In the genomic region with DNA sequence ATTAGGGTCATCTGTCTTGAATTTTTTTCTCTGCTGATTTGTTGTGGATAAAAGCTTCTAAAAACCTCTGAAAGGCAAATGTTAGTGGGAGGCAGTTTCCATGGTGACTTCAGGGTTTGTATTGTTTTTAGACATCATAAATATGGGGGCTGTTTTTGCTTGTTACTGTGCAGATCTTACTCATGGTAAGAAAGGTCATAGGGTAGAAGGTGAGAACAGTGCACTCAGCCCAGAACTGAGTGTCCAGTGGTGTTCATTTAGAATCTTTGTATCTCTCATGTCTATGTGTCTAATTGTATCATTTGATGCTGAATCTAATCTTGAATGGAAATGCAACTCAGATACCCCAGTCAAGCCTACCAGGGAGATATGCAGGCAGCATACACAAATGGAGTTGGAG, we compare ENCODE assay signal across 16 cellular contexts.
DNase-seq lines count a peak whose midpoint lies in the region; ATAC-seq and TF ChIP-seq lines count a peak whose summit lies in the region.
"Had no signal": no experiment of that assay in that cellular context is flagged by ENCODE, and none has a peak within 500 bp of the region (broad histone marks: within the 10 kb centered on the region; RNA-seq: fewer than 3 reads in every experiment).

No MANE protein-coding gene starts in this region.

- H3K9me3 ChIP-seq in lower lobe of right lung = no peaks in the 10 kb centered on the region

- H3K27ac Mint-ChIP-seq in activated CD4-positive, alpha-beta T cell treated with anti-CD3 and anti-CD28 coated beads, Interleukin-2, amount 10 ng/mL, durations not matched to agents 24 days and 14 days = peak overlapping the region; percentile 76
- H3K27ac Mint-ChIP-seq in activated T-helper 1 cell treated with anti-CD3 and anti-CD28 coated beads, Interleukin-12 subunit alpha, Interleukin-12 subunit beta, Interleukin-2, Interleukin-4 antibody, amounts not matched to agents 30 ng/mL and 10 ng/mL and 1 ng/mL, durations not matched to agents 14 hours and 24 hours and 36 hours = peak overlapping the region; percentile 82
- H3K27ac Mint-ChIP-seq: CD14-positive monocyte; CD8-positive, alpha-beta T cell; H9 had no signal

- H3K36me3 Mint-ChIP-seq in activated CD4-positive, alpha-beta T cell treated with anti-CD3 and anti-CD28 coated beads, Interleukin-2, amount 10 ng/mL, durations not matched to agents 24 days and 14 days (ENCODE audit: low read depth) = no peaks in the 10 kb centered on the region
- H3K36me3 Mint-ChIP-seq in activated T-helper 1 cell treated with anti-CD3 and anti-CD28 coated beads, Interleukin-12 subunit alpha, Interleukin-12 subunit beta, Interleukin-2, Interleukin-4 antibody, amounts not matched to agents 30 ng/mL and 10 ng/mL and 1 ng/mL, durations not matched to agents 14 hours and 24 hours and 36 hours (ENCODE audit: low read depth) = peaks cover 2% of the 10 kb centered on the region
- H3K36me3 Mint-ChIP-seq: CD14-positive monocyte; CD8-positive, alpha-beta T cell had no signal

- no peak for ATAC-seq in lower lobe of right lung
- ATAC-seq: A549; CD8-positive, alpha-beta T cell had no signal

- H3K9me3 Mint-ChIP-seq in activated CD4-positive, alpha-beta T cell treated with anti-CD3 and anti-CD28 coated beads, Interleukin-2, amount 10 ng/mL, durations not matched to agents 24 days and 14 days = no peaks in the 10 kb centered on the region
- H3K9me3 Mint-ChIP-seq in activated T-helper 1 cell treated with anti-CD3 and anti-CD28 coated beads, Interleukin-12 subunit alpha, Interleukin-12 subunit beta, Interleukin-2, Interleukin-4 antibody, amounts not matched to agents 30 ng/mL and 10 ng/mL and 1 ng/mL, durations not matched to agents 14 hours and 24 hours and 36 hours = peaks cover 13% of the 10 kb centered on the region
- H3K9me3 Mint-ChIP-seq: CD8-positive, alpha-beta T cell had no signal

- H3K27me3 ChIP-seq in lower lobe of right lung (ENCODE audit: low read depth) = no peaks in the 10 kb centered on the region

- no peak for DNase-seq in activated CD4-positive, alpha-beta T cell treated with anti-CD3 and anti-CD28 coated beads, Interleukin-2, amount 10 ng/mL, durations not matched to agents 24 days and 14 days
- DNase-seq in activated CD4-positive, alpha-beta T cell treated with anti-CD3 and anti-CD28 coated beads for 1 hour = no peak
- DNase-seq in Ammon's horn (ENCODE audit: low spot score) (peak; percentile 8), fibroblast of villous mesenchyme (ENCODE audit: low read depth) (peak; percentile 8), lower lobe of right lung (no peak), NCI-H1694 treated with DMSO at 0.1 percent for 48 hours (lab: John Stamatoyannopoulos, UW) (no peak)
- no peak for DNase-seq in activated T-helper 1 cell treated with anti-CD3 and anti-CD28 coated beads, Interleukin-12 subunit alpha, Interleukin-12 subunit beta, Interleukin-2, Interleukin-4 antibody, amounts not matched to agents 30 ng/mL and 10 ng/mL and 1 ng/mL, durations not matched to agents 14 hours and 24 hours and 36 hours (ENCODE audit: low spot score)
- DNase-seq: CD8-positive, alpha-beta T cell; COR-L47; DMS153; DMS79 treated with DMSO at 0.1 percent for 48 hours; EL; GOT3; H9 had no signal

- TF ChIP-seq CTCF in fibroblast of villous mesenchyme (IDR thresholded peaks at IDR 0.05; ENCODE audit: insufficient read depth, low read depth, low read length) = no peak
- TF ChIP-seq CTCF in lower lobe of right lung (IDR thresholded peaks at IDR 0.05) = no peak

- no peak overlapping the region for H3K4me3 ChIP-seq in fibroblast of villous mesenchyme (ENCODE audit: low read depth, low read length)
- no peak overlapping the region for H3K4me3 ChIP-seq in lower lobe of right lung
- H3K4me3 ChIP-seq: A549 had no signal

- H3K4me1 ChIP-seq in lower lobe of right lung = no peaks in the 10 kb centered on the region
- H3K4me1 ChIP-seq: A549 had no signal

- intact Hi-C loops in activated CD4-positive, alpha-beta T cell treated with anti-CD3 and anti-CD28 coated beads, Interleukin-2, amount 10 ng/mL, durations not matched to agents 24 days and 14 days (cut with micrococcal nuclease) = no loop called here
- intact Hi-C loops in activated T-helper 1 cell treated with anti-CD3 and anti-CD28 coated beads, Interleukin-12 subunit alpha, Interleukin-12 subunit beta, Interleukin-2, Interleukin-4 antibody, amounts not matched to agents 30 ng/mL and 10 ng/mL and 1 ng/mL, durations not matched to agents 14 hours and 24 hours and 36 hours (cut with micrococcal nuclease) = loop anchor here (2.0 to 10.0 kb wide), 4 partner anchors 83 to 339 kb away; no protein-coding TSS in a partner anchor
- intact Hi-C loops in lower lobe of right lung (cut with DNase I) = no loop called here

- H3K36me3 ChIP-seq in lower lobe of right lung = no peaks in the 10 kb centered on the region

- H3K4me3 Mint-ChIP-seq in activated CD4-positive, alpha-beta T cell treated with anti-CD3 and anti-CD28 coated beads, Interleukin-2, amount 10 ng/mL, durations not matched to agents 24 days and 14 days = no peak overlapping the region
- H3K4me3 Mint-ChIP-seq in activated T-helper 1 cell treated with anti-CD3 and anti-CD28 coated beads, Interleukin-12 subunit alpha, Interleukin-12 subunit beta, Interleukin-2, Interleukin-4 antibody, amounts not matched to agents 30 ng/mL and 10 ng/mL and 1 ng/mL, durations not matched to agents 14 hours and 24 hours and 36 hours = no peak overlapping the region
- H3K4me3 Mint-ChIP-seq: CD14-positive monocyte; CD8-positive, alpha-beta T cell; H9 had no signal

- peaks cover 8% of the 10 kb centered on the region for H3K4me1 Mint-ChIP-seq in activated CD4-positive, alpha-beta T cell treated with anti-CD3 and anti-CD28 coated beads, Interleukin-2, amount 10 ng/mL, durations not matched to agents 24 days and 14 days
- H3K4me1 Mint-ChIP-seq in activated T-helper 1 cell treated with anti-CD3 and anti-CD28 coated beads, Interleukin-12 subunit alpha, Interleukin-12 subunit beta, Interleukin-2, Interleukin-4 antibody, amounts not matched to agents 30 ng/mL and 10 ng/mL and 1 ng/mL, durations not matched to agents 14 hours and 24 hours and 36 hours (ENCODE audit: low read depth) = peaks cover 6% of the 10 kb centered on the region
- H3K4me1 Mint-ChIP-seq: CD14-positive monocyte had no signal

- no peaks in the 10 kb centered on the region for H3K27me3 Mint-ChIP-seq in activated CD4-positive, alpha-beta T cell treated with anti-CD3 and anti-CD28 coated beads, Interleukin-2, amount 10 ng/mL, durations not matched to agents 24 days and 14 days
- no peaks in the 10 kb centered on the region for H3K27me3 Mint-ChIP-seq in activated T-helper 1 cell treated with anti-CD3 and anti-CD28 coated beads, Interleukin-12 subunit alpha, Interleukin-12 subunit beta, Interleukin-2, Interleukin-4 antibody, amounts not matched to agents 30 ng/mL and 10 ng/mL and 1 ng/mL, durations not matched to agents 14 hours and 24 hours and 36 hours (ENCODE audit: insufficient read depth)

- no peak overlapping the region for H3K27ac ChIP-seq in lower lobe of right lung
- H3K27ac ChIP-seq: A549 had no signal

Comparison
In these comparisons a context has a peak if more than half of its experiments do, and no peak if none do; other contexts are left out.
1. DNase-seq: peak in Ammon's horn (single experiment) and fibroblast of villous mesenchyme (single experiment); none in activated CD4-positive, alpha-beta T cell treated with anti-CD3 and anti-CD28 coated beads, Interleukin-2, amount 10 ng/mL, durations not matched to agents 24 days and 14 days (single experiment), activated CD4-positive, alpha-beta T cell treated with anti-CD3 and anti-CD28 coated beads for 1 hour (single experiment), activated T-helper 1 cell treated with anti-CD3 and anti-CD28 coated beads, Interleukin-12 subunit alpha, Interleukin-12 subunit beta, Interleukin-2, Interleukin-4 antibody, amounts not matched to agents 30 ng/mL and 10 ng/mL and 1 ng/mL, durations not matched to agents 14 hours and 24 hours and 36 hours (single experiment), lower lobe of right lung (single experiment) and NCI-H1694 treated with DMSO at 0.1 percent for 48 hours (single experiment).